ENCODE assay signal across 1 cellular context in the genomic region with DNA sequence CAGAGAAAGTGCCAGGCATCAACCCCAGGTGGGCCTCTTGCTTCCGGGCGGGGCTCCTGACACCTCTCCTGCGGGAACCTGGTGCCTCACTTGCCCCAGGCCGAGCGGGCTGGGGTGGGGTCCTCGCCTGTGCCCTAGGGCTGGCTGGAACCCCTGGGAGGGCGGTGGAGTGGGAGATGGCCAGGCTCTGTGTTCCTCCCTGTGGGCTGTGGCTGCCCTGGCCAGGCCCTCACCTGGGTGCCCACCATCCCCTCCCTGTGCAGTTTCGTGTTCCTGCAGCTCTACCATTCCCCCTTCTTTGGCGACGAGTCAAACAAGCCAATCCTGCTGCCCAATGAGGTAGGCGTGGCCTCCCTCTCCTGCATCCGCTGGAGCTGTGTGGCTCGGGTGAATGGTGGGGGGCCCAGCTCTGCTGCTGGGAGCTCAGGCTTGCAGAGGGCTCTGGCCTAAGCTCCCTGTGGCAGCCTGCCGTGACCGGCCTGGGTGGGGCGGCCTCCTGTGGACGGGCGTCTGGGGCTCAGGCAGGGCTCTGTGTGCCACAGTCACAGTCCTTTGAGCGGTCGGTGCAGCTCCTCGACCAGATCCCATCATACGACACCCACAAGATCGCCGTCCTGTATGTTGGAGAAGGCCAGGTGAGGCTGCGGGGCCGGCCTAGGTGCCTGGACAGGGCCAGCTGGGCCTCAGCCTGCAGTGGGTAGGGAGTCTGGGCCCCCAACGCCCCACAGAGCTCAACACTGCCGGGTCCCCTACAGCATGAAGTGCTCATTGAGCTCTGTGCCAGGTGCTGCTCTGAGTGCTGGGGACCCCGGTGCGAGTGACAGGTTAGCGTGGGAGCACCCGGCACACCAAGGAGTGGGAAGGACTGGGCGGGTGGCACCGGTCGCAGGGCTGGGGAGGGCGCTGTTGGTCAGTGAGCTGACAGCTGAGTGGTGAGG.
TF ChIP-seq lines count a peak whose summit lies in the region.

No MANE protein-coding gene starts in this region.

TF ChIP-seq in GM23338, 12 proteins besides CTCF, POLR2A, EP300 and RAD21 (continued from another document):
- TF ChIP-seq, protein P1, sequence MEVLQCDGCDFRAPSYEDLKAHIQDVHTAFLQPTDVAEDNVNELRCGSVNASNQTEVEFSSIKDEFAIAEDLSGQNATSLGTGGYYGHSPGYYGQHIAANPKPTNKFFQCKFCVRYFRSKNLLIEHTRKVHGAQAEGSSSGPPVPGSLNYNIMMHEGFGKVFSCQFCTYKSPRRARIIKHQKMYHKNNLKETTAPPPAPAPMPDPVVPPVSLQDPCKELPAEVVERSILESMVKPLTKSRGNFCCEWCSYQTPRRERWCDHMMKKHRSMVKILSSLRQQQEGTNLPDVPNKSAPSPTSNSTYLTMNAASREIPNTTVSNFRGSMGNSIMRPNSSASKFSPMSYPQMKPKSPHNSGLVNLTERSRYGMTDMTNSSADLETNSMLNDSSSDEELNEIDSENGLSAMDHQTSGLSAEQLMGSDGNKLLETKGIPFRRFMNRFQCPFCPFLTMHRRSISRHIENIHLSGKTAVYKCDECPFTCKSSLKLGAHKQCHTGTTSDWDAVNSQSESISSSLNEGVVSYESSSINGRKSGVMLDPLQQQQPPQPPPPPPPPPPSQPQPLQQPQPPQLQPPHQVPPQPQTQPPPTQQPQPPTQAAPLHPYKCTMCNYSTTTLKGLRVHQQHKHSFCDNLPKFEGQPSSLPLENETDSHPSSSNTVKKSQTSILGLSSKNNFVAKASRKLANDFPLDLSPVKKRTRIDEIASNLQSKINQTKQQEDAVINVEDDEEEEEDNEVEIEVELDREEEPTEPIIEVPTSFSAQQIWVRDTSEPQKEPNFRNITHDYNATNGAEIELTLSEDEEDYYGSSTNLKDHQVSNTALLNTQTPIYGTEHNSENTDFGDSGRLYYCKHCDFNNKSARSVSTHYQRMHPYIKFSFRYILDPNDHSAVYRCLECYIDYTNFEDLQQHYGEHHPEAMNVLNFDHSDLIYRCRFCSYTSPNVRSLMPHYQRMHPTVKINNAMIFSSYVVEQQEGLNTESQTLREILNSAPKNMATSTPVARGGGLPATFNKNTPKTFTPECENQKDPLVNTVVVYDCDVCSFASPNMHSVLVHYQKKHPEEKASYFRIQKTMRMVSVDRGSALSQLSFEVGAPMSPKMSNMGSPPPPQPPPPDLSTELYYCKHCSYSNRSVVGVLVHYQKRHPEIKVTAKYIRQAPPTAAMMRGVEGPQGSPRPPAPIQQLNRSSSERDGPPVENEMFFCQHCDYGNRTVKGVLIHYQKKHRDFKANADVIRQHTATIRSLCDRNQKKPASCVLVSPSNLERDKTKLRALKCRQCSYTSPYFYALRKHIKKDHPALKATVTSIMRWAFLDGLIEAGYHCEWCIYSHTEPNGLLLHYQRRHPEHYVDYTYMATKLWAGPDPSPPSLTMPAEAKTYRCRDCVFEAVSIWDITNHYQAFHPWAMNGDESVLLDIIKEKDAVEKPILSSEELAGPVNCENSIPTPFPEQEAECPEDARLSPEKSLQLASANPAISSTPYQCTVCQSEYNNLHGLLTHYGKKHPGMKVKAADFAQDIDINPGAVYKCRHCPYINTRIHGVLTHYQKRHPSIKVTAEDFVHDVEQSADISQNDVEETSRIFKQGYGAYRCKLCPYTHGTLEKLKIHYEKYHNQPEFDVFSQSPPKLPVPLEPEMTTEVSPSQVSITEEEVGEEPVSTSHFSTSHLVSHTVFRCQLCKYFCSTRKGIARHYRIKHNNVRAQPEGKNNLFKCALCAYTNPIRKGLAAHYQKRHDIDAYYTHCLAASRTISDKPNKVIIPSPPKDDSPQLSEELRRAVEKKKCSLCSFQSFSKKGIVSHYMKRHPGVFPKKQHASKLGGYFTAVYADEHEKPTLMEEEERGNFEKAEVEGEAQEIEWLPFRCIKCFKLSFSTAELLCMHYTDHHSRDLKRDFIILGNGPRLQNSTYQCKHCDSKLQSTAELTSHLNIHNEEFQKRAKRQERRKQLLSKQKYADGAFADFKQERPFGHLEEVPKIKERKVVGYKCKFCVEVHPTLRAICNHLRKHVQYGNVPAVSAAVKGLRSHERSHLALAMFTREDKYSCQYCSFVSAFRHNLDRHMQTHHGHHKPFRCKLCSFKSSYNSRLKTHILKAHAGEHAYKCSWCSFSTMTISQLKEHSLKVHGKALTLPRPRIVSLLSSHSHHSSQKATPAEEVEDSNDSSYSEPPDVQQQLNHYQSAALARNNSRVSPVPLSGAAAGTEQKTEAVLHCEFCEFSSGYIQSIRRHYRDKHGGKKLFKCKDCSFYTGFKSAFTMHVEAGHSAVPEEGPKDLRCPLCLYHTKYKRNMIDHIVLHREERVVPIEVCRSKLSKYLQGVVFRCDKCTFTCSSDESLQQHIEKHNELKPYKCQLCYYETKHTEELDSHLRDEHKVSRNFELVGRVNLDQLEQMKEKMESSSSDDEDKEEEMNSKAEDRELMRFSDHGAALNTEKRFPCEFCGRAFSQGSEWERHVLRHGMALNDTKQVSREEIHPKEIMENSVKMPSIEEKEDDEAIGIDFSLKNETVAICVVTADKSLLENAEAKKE (CRISPR knock-in tag; IDR thresholded peaks at IDR 0.05), result no peak
- no peak for TF ChIP-seq STAT1 (IDR thresholded peaks at IDR 0.05; ENCODE audit: unreplicated experiment)
- TF ChIP-seq ZNF114 (CRISPR knock-in tag; IDR thresholded peaks at IDR 0.05), result no peak
- no peak for TF ChIP-seq JUNB (IDR thresholded peaks at IDR 0.05; ENCODE audit: unreplicated experiment)
